Comparison of ENCODE assay signal across 8 cellular contexts in genomic region chr6:111482236-111482958, GRCh38. TPM values are rescaled to one million over a fixed set of nuclear protein-coding genes. Genes with fewer than 3 reads are reported as not detected.
DNase-seq lines count a peak whose midpoint lies in the region; ATAC-seq and TF ChIP-seq lines count a peak whose summit lies in the region.

No MANE protein-coding gene starts in this region.

- H3K79me2 ChIP-seq in GM23338 (replicated peaks; ENCODE audit: insufficient read depth), result peaks cover 58% of the 10 kb centered on the region
- peaks cover 87% of the 10 kb centered on the region for H3K79me2 ChIP-seq in Loucy (ENCODE audit: insufficient read depth, low read length)

- H3K4me1 ChIP-seq in GM23338 (ENCODE audit: insufficient read depth) (peaks cover 25% of the 10 kb centered on the region), Loucy (ENCODE audit: insufficient read depth, low read length, poor library complexity, severe bottlenecking) (peaks cover 56% of the 10 kb centered on the region)

- no peaks in the 10 kb centered on the region for H3K9me2 ChIP-seq in GM23338 (ENCODE audit: insufficient read depth)
- no peaks in the 10 kb centered on the region for H3K9me2 ChIP-seq in Loucy (replicated peaks; ENCODE audit: low read depth, low read length)

- H3K4me1 Mint-ChIP-seq in GM23338 (peaks cover 35% of the 10 kb centered on the region), chondrocyte (ENCODE audit: low read depth) (peaks cover 60% of the 10 kb centered on the region)

- H3K9me3 Mint-ChIP-seq in GM23338, result no peaks in the 10 kb centered on the region
- no peaks in the 10 kb centered on the region for H3K9me3 Mint-ChIP-seq in chondrocyte (ENCODE audit: low read depth)

- H3K4me2 ChIP-seq in GM23338 (peak overlapping the region; percentile 84), Loucy (ENCODE audit: low read depth, low read length, poor library complexity, severe bottlenecking) (peak overlapping the region; percentile 91)

- H3K4me3 ChIP-seq in GM08714 (ENCODE audit: low read length) (peak overlapping the region; percentile 81), GM23338 (peak overlapping the region; percentile 73), Loucy (ENCODE audit: low read length, poor library complexity, severe bottlenecking) (peak overlapping the region; percentile 78)

- DNase-seq in GM23338 (ENCODE audit: low spot score) (peak; percentile 62), chondrocyte (ENCODE audit: low spot score) (no peak), left colon (peak; percentile 48 to 68)
- peak; percentile 69 for DNase-seq in activated CD4-positive, CD25-positive, alpha-beta regulatory T cell treated with anti-CD3 and anti-CD28 coated beads, Interleukin-2, amount 50 U/mL, for 72 hours
- DNase-seq in stimulated activated CD4-positive, alpha-beta T cell treated with anti-CD3 and anti-CD28 coated beads, Interleukin-2, amount 100 ng/mL, for 24 hours, result peak; percentile 55 to 57

- H3K36me3 Mint-ChIP-seq in GM23338 (ENCODE audit: low read depth), result peaks cover 17% of the 10 kb centered on the region
- H3K36me3 Mint-ChIP-seq in chondrocyte (ENCODE audit: low read depth), result peaks cover 1% of the 10 kb centered on the region

- H3K36me3 ChIP-seq in GM23338 (ENCODE audit: insufficient read depth) (no peaks in the 10 kb centered on the region; the same call in 1 of the 2 replicates), Loucy (ENCODE audit: insufficient read depth, low read length) (no peaks in the 10 kb centered on the region)

- intact Hi-C loops in left colon (cut with DNase I, micrococcal nuclease), result loop anchor here in 1 of 2 donors (10.0 kb wide), 1 partner anchor 122 kb away; the partner anchor contains the start of gene TRAF3IP2

- peaks cover 29% of the 10 kb centered on the region for H4K20me1 ChIP-seq in GM23338 (replicated peaks; ENCODE audit: insufficient read depth)
- H4K20me1 ChIP-seq in Loucy (ENCODE audit: insufficient read depth, low read length, poor library complexity, severe bottlenecking), result peaks cover 40% of the 10 kb centered on the region

- H3K4me3 Mint-ChIP-seq in GM23338, result peak overlapping the region; percentile 96
- peak overlapping the region; percentile 99 for H3K4me3 Mint-ChIP-seq in chondrocyte (ENCODE audit: unreplicated experiment)

- no peaks in the 10 kb centered on the region for H3K9me3 ChIP-seq in Loucy (ENCODE audit: insufficient read depth, low read depth, low read length)

- H3K27me3 Mint-ChIP-seq in GM23338 (ENCODE audit: insufficient read depth, low read depth, poor library complexity) (peaks cover 47% of the 10 kb centered on the region), chondrocyte (ENCODE audit: low read depth) (no peaks in the 10 kb centered on the region)

- peaks cover 44% of the 10 kb centered on the region for H3K27me3 ChIP-seq in GM23338 (ENCODE audit: insufficient read depth)
- no peaks in the 10 kb centered on the region for H3K27me3 ChIP-seq in Loucy (ENCODE audit: insufficient read depth, low read length, poor library complexity, severe bottlenecking)

- H3F3A ChIP-seq in GM23338 (replicated peaks; ENCODE audit: low read depth) (no peaks in the 10 kb centered on the region), Loucy (ENCODE audit: low read depth) (no peaks in the 10 kb centered on the region)

- H2AFZ ChIP-seq in GM23338 (no peak overlapping the region), Loucy (ENCODE audit: low read length) (peak overlapping the region; percentile 68; the same call in 1 of the 2 replicates)

- no peak overlapping the region; the same call in 1 of the 2 replicates for H3K27ac Mint-ChIP-seq in GM23338
- H3K27ac Mint-ChIP-seq in chondrocyte (ENCODE audit: unreplicated experiment), result peak overlapping the region; percentile 96

- peak overlapping the region; percentile 98 for H3K9ac ChIP-seq in Loucy (ENCODE audit: low read depth, low read length, poor library complexity, severe bottlenecking)

- ATAC-seq in GM23338 (peak; percentile 20; the same call in 2 of the 3 replicates), left colon (peak; percentile 28), HG03378 (IDR thresholded peaks at IDR 0.05; ENCODE audit: unreplicated experiment) (no peak)

- H3K27ac ChIP-seq in GM23338 (ENCODE audit: low read depth), result peak overlapping the region; percentile 96; the same call in 1 of the 2 replicates

- no peak for TF ChIP-seq CTCF in GM23338 (conservative IDR thresholded peaks at IDR 0.05; ENCODE audit: low read depth in 2 of 2)
- no peak for TF ChIP-seq CTCF in Loucy (conservative IDR thresholded peaks at IDR 0.05; ENCODE audit: low read length)
- peak; percentile 14 for TF ChIP-seq CTCF in chondrocyte (IDR thresholded peaks at IDR 0.05)

TF ChIP-seq in GM23338, 12 proteins besides CTCF, POLR2A, EP300 and RAD21 (continues in another document):
- TF ChIP-seq CREB1 (CRISPR knock-in tag; IDR thresholded peaks at IDR 0.05; ENCODE audit: low read depth) (no peak), POLR2AphosphoS5 (IDR thresholded peaks at IDR 0.05; ENCODE audit: low read depth) (no peak), STAT1 (IDR thresholded peaks at IDR 0.05; ENCODE audit: unreplicated experiment) (no peak), EZH2phosphoT487 (IDR thresholded peaks at IDR 0.05; ENCODE audit: unreplicated experiment) (no peak), REST (IDR thresholded peaks at IDR 0.05; ENCODE audit: unreplicated experiment) (no peak), EZH2 (IDR thresholded peaks at IDR 0.05; ENCODE audit: low read depth, unreplicated experiment) (no peak), ZNF331 (CRISPR knock-in tag; IDR thresholded peaks at IDR 0.05; ENCODE audit: low read depth) (no peak)
- TF ChIP-seq, protein P1, sequence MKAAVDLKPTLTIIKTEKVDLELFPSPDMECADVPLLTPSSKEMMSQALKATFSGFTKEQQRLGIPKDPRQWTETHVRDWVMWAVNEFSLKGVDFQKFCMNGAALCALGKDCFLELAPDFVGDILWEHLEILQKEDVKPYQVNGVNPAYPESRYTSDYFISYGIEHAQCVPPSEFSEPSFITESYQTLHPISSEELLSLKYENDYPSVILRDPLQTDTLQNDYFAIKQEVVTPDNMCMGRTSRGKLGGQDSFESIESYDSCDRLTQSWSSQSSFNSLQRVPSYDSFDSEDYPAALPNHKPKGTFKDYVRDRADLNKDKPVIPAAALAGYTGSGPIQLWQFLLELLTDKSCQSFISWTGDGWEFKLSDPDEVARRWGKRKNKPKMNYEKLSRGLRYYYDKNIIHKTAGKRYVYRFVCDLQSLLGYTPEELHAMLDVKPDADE (IDR thresholded peaks at IDR 0.05), result no peak

RNA-seq across cellular contexts. Expression of gene REV3L, which starts 0.6 kb away (rescaled TPM):
- total RNA-seq in GM23338 (2014; rRNA removed; shearing (Covaris generic)), result 13.1 and 26.1 TPM in 2 replicates
- 6.9 and 8.3 TPM in 2 replicates for polyA plus RNA-seq in GM23338 (2016; fragmentation: Nextera tagmentation; extraction: Ambion mirVana)
- total RNA-seq in chondrocyte, result 38.0 to 60.1 TPM (median 38.0 TPM) in 3 replicates
- 10 to 100 TPM; 13.9 to 21.4 TPM for total RNA-seq in left colon
